Comparison of ENCODE assay signal across 1 cellular context in the genomic region with DNA sequence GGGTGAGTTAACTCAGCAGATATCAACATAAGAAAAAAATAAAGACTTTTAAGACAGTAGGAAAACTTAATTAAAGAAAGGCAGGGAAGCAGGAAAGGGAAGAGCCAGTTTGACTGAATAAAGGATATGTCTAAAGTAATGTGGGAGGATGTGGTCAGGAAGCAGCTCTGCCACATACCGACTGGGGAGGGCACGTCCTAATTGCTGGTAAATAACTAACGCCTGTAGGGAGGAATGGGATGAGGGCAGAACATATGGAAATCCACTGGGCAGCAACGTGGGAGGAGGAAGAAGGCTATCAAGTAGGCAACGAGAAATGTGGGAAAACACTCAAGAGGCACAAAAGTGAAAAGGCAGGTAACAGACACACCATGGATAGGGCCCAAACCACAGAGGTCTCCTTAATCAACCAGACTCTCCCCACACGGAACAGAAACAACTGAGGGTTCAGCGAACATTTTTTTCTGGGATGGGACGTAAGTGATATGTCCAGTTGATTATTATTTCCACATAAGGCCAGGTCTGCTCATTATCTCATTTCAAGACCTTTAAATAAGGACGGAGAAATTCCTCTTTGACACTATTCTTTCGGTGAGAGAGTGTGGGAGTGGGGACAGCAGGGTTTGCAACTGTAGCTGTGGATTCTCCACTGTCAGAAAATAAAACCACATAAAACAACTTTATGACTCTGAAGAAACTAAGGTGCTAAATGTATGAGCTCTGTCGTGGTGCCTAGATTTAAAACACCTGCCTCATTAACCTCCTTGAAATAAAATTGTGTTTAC.
TF ChIP-seq lines count a peak whose summit lies in the region.

No MANE protein-coding gene starts in this region.

TF ChIP-seq in PFSK-1, 5 proteins besides CTCF, POLR2A, EP300 and RAD21 (continued from another document):
- TF ChIP-seq, protein P1, sequence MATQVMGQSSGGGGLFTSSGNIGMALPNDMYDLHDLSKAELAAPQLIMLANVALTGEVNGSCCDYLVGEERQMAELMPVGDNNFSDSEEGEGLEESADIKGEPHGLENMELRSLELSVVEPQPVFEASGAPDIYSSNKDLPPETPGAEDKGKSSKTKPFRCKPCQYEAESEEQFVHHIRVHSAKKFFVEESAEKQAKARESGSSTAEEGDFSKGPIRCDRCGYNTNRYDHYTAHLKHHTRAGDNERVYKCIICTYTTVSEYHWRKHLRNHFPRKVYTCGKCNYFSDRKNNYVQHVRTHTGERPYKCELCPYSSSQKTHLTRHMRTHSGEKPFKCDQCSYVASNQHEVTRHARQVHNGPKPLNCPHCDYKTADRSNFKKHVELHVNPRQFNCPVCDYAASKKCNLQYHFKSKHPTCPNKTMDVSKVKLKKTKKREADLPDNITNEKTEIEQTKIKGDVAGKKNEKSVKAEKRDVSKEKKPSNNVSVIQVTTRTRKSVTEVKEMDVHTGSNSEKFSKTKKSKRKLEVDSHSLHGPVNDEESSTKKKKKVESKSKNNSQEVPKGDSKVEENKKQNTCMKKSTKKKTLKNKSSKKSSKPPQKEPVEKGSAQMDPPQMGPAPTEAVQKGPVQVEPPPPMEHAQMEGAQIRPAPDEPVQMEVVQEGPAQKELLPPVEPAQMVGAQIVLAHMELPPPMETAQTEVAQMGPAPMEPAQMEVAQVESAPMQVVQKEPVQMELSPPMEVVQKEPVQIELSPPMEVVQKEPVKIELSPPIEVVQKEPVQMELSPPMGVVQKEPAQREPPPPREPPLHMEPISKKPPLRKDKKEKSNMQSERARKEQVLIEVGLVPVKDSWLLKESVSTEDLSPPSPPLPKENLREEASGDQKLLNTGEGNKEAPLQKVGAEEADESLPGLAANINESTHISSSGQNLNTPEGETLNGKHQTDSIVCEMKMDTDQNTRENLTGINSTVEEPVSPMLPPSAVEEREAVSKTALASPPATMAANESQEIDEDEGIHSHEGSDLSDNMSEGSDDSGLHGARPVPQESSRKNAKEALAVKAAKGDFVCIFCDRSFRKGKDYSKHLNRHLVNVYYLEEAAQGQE (IDR thresholded peaks at IDR 0.05; ENCODE audit: insufficient read depth in 1 of 2, low read depth in 2 of 2, low read length in 2 of 2): 0 out of 4 replicates have a peak, but pooled peaks of 1 of the 2 experiments have one; percentile 28
- TF ChIP-seq TAF1 (IDR thresholded peaks at IDR 0.05; ENCODE audit: borderline replicate concordance, insufficient read depth, low read length): no peak
- peak; percentile 74 for TF ChIP-seq FOXP2 (optimal IDR thresholded peaks at IDR 0.05; ENCODE audit: borderline replicate concordance, extremely low read depth, extremely low read length, insufficient read depth)
- TF ChIP-seq POLR2AphosphoS5 (IDR thresholded peaks at IDR 0.05; ENCODE audit: low read depth, low read length): no peak
